Comparison of ENCODE assay signal across 8 cellular contexts in the genomic region with DNA sequence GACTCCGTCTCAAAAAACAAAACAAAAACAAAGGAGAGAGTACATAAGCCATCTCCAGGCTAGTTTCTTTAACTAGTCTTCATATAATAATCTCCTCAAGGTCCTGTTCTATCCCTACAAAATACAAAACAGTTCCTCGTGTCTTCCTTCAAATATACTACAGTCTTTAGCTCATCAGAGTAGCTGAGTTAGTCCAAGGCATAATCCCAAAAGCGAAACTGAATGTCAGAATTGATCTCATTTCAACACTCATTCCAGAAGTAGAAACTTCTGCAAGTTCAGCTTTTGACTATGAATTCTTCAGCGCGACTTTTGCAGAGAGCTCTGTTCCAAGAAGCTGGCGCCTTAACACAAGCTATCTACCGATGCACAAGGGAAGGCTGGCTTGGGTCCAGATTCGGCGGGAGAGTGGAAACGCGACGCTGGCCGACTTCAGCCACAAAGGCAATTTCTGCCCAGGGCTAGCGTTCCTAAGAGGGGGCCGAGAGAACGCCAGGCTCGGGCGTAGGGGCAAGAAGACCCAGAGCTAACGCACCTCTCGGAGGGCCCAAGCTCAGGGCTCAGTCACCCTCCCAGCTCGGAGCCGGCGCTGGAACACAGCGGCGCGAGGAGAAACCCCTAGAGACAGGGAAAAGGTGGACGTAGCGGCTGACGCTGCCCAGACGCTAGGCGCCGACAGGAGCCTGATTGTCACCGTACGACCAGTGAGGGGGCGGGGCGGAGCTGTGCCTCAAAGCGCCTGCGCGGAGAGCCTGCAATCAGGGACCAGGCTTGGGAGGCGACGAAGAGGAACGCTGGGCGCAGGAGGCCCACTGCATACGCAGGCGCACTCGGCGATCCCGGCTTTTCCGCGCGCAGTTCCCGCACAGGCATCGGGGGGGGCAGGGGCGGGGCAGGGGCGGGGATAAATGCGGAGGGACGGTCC. TPM values are rescaled to one million over a fixed set of nuclear protein-coding genes. Genes with fewer than 3 reads are reported as not detected.
DNase-seq lines count a peak whose midpoint lies in the region; ATAC-seq and TF ChIP-seq lines count a peak whose summit lies in the region.

No MANE protein-coding gene starts in this region.

- peak overlapping the region; percentile 99 for H3K27ac Mint-ChIP-seq in activated naive CD4-positive, alpha-beta T cell treated with anti-CD3 and anti-CD28 coated beads, Interleukin-2, amount 50 U/mL, for 72 hours

- H3K9me3 ChIP-seq in SK-N-MC (ENCODE audit: low read depth, low read length) (no peaks in the 10 kb centered on the region), testis (no peaks in the 10 kb centered on the region)

- TF ChIP-seq CTCF in omental fat pad (IDR thresholded peaks at IDR 0.05) (no peak), testis (IDR thresholded peaks at IDR 0.05) (peak in 1 of 3 experiments; percentile 4)

- H3K27ac ChIP-seq in SK-N-MC (peak overlapping the region; percentile 72), testis (peak overlapping the region; percentile 97 to 99)

- DNase-seq in NCI-H1048 (lab: John Stamatoyannopoulos, UW) (peak; percentile 98), SK-N-MC (ENCODE audit: low read depth, low spot score) (peak; percentile 86), glomerular visceral epithelial cell (ENCODE audit: extremely low spot score) (peak; percentile 99), omental fat pad (ENCODE audit: low spot score) (peak; percentile 97), testis (peak; percentile 99)
- peak; percentile 98 for DNase-seq in activated naive CD4-positive, alpha-beta T cell treated with anti-CD3 and anti-CD28 coated beads, Interleukin-2, amount 50 U/mL, for 72 hours (ENCODE audit: low spot score in 2 of 2)

- ATAC-seq in HG02588 (IDR thresholded peaks at IDR 0.05; ENCODE audit: unreplicated experiment) (peak; percentile 84), omental fat pad (ENCODE audit: low FRiP score) (peak; percentile 98)
- ATAC-seq in activated naive CD4-positive, alpha-beta T cell treated with anti-CD3 and anti-CD28 coated beads, Interleukin-2, amount 50 U/mL, for 72 hours = peak; percentile 87 to 88

- H3K4me1 ChIP-seq in testis = peaks cover 18% of the 10 kb centered on the region

- WGBS in testis, 2 donors = 1% methylated on average over 13 to 53 of the region's 57 CpGs

- H3K27me3 ChIP-seq in testis = no peaks in the 10 kb centered on the region

- TF ChIP-seq POLR2A in testis (IDR thresholded peaks at IDR 0.05) = peak; percentile 60

- intact Hi-C loops in testis (cut with DNase I; ENCODE audit: low total_unique reads) = no loop called here

- peaks cover 0 to 5% of the 10 kb centered on the region in 2 donors for H3K9me3 Mint-ChIP-seq in activated naive CD4-positive, alpha-beta T cell treated with anti-CD3 and anti-CD28 coated beads, Interleukin-2, amount 50 U/mL, for 72 hours

- peaks cover 6 to 18% of the 10 kb centered on the region in 2 donors for H3K36me3 Mint-ChIP-seq in activated naive CD4-positive, alpha-beta T cell treated with anti-CD3 and anti-CD28 coated beads, Interleukin-2, amount 50 U/mL, for 72 hours

- H3K9ac ChIP-seq in SK-N-MC (ENCODE audit: insufficient read length) = peak overlapping the region; percentile 89

- no peaks in the 10 kb centered on the region for H3K36me3 ChIP-seq in SK-N-MC (ENCODE audit: insufficient read depth, low read length)
- no peaks in the 10 kb centered on the region for H3K36me3 ChIP-seq in testis (ENCODE audit: low read depth, missing control alignments)

- H3K4me3 ChIP-seq in GM08714 (ENCODE audit: low read length) (peak overlapping the region; percentile 86), SK-N-MC (peak overlapping the region; percentile 92), testis (peak overlapping the region; percentile 83 to 96)

RNA-seq across cellular contexts. Expression of a gene that starts 0.5 kb away (rescaled TPM):
- total RNA-seq in activated naive CD4-positive, alpha-beta T cell treated with anti-CD3 and anti-CD28 coated beads, Interleukin-2, amount 50 U/mL, for 72 hours = 10 to 100 TPM; 32.6 to 34.9 TPM
- total RNA-seq in omental fat pad = 100 to 1,000 TPM in 1 of 4 donors, 10 to 100 TPM in 3; 54.0 to 106 (median 59.9) TPM
- 10 to 100 TPM; 23.0 to 24.0 TPM for total RNA-seq in testis
- polyA plus RNA-seq in testis (ENCODE audit: insufficient read depth, low read depth, low replicate concordance) = 36.0 TPM

RNA-seq across cellular contexts. Expression of a gene that starts 46.0 kb away (rescaled TPM):
- 10 to 100 TPM; 77.7 to 91.8 TPM for total RNA-seq in activated naive CD4-positive, alpha-beta T cell treated with anti-CD3 and anti-CD28 coated beads, Interleukin-2, amount 50 U/mL, for 72 hours
- total RNA-seq in omental fat pad = 10 to 100 TPM; 24.5 to 50.3 (median 39.7) TPM
- 100 to 1,000 TPM; 172 to 199 TPM for total RNA-seq in testis
- 44.1 TPM for polyA plus RNA-seq in testis (ENCODE audit: insufficient read depth, low read depth, low replicate concordance)

Comparison
In these comparisons a context has a peak if more than half of its experiments do, and no peak if none do; other contexts are left out.
1. Peak in every context shown above with its lines: DNase-seq, ATAC-seq, H3K4me3 ChIP-seq and H3K27ac ChIP-seq.